In the genomic region with DNA sequence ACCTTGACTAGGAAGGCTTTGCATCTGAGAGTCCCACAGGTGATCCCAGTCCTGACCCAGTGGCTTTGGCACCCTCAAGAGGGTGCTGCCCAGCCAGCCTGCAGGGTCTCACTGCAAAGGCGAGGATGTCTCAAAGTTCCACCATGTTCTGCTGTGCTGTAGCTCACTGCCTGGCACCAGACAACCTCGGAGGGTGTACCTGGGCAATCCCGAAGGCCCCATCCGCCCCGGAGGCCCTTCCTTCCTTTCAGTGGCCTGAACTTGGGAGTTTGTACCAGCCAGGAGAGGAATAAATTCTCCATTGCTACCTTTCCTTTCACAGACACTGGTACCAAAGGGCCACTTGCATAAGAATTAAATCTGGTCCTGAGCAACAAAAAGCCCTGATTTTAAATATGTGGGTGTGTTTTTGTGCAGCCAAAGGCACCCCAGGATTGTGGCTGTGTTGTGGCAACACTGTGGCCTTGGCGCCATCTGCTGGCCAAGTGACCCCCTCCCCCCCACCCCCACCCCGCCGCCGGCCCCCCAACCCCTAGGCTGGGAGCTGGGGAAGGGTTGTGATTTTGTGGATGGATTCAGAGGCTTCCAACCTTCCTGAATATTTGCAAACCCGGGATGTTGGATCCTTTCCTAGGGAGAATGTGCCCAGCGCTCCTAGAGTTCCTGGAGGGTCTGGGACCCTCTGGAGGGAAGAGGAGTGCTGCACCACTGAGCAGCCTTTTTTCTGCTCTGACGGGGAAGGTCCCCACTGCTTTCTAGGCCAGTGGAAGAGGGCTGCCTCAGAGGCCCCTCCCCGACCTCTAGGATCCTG, we compare ENCODE assay signal across 8 cellular contexts. TPM values are rescaled to one million over a fixed set of nuclear protein-coding genes. Genes with fewer than 3 reads are reported as not detected.
A peak's percentile ranks its signal among the peaks of the same experiment; 100 is the strongest.
DNase-seq lines count a peak whose midpoint lies in the region; ATAC-seq and TF ChIP-seq lines count a peak whose summit lies in the region.

No MANE protein-coding gene starts in this region.

- H3K27me3 Mint-ChIP-seq in HFFc6 (ENCODE audit: insufficient read depth): peaks cover 3% of the 10 kb centered on the region
- peaks cover 6% of the 10 kb centered on the region for H3K27me3 Mint-ChIP-seq in activated T-cell treated with anti-CD3 and anti-CD28 coated beads, Interleukin-2, amount 50 U/mL, for 4 hours (ENCODE audit: low read depth)

- intact Hi-C loops in PC-9 (cut with micrococcal nuclease; ENCODE audit: unreplicated experiment): no loop called here

- H3K4me2 ChIP-seq in PC-9: no peak overlapping the region

- peaks cover 8% of the 10 kb centered on the region; the same call in 1 of the 2 replicates for H3K4me1 Mint-ChIP-seq in HFFc6 (ENCODE audit: low read depth)
- H3K4me1 Mint-ChIP-seq in activated T-cell treated with anti-CD3 and anti-CD28 coated beads, Interleukin-2, amount 50 U/mL, for 4 hours (ENCODE audit: low read depth): no peaks in the 10 kb centered on the region

- CTCF ChIA-PET in PC-9 (lab: Charles Lee): interaction anchor here (0.6 kb wide), 2 partner anchors 357 to 383 kb away, joined by 4 to 6 read pairs; no protein-coding TSS in a partner anchor

- TF ChIP-seq CTCF in HFFc6 (IDR thresholded peaks at IDR 0.05): peak; percentile 80
- no peak; the same call in 1 of the 2 replicates for TF ChIP-seq CTCF in PC-9 (conservative IDR thresholded peaks at IDR 0.05)

- H3K27me3 ChIP-seq in PC-9 (ENCODE audit: insufficient read depth, low read depth): no peaks in the 10 kb centered on the region

- H3K4me1 ChIP-seq in PC-9 (replicated peaks; ENCODE audit: insufficient read depth): no peaks in the 10 kb centered on the region

- POLR2A ChIA-PET in PC-9 (lab: Charles Lee; ENCODE audit: unreplicated experiment): interaction anchor here (0.7 kb wide), 1 partner anchor 283 kb away, joined by 7 read pairs; no protein-coding TSS in a partner anchor

- DNase-seq in AG20443 (ENCODE audit: low spot score): peak; percentile 65
- DNase-seq in HFFc6: peak; percentile 16
- DNase-seq in activated T-cell treated with anti-CD3 and anti-CD28 coated beads, Interleukin-2, amount 50 U/mL, for 4 hours: peak; percentile 14
- peak; percentile 83 for DNase-seq in iPS-NIHi11 (ENCODE audit: low spot score)
- DNase-seq in PC-9: no peak
- no peak for DNase-seq in SKM-1 (lab: John Stamatoyannopoulos, UW; ENCODE audit: unreplicated experiment)

- H3K9me3 ChIP-seq in PC-9 (ENCODE audit: insufficient read depth, low read depth): no peaks in the 10 kb centered on the region

- no peak overlapping the region for H3K4me3 Mint-ChIP-seq in HFFc6
- H3K4me3 Mint-ChIP-seq in activated T-cell treated with anti-CD3 and anti-CD28 coated beads, Interleukin-2, amount 50 U/mL, for 4 hours: no peak overlapping the region

- H3K27ac Mint-ChIP-seq in HFFc6: no peak overlapping the region

- no peaks in the 10 kb centered on the region for H4K20me1 ChIP-seq in PC-9 (ENCODE audit: insufficient read depth)

- H3K36me3 ChIP-seq in PC-9 (ENCODE audit: low read depth): no peaks in the 10 kb centered on the region

- no peaks in the 10 kb centered on the region for H3K9me2 ChIP-seq in PC-9 (ENCODE audit: insufficient read depth)

- no peak overlapping the region for H3K4me3 ChIP-seq in PC-9

- no peaks in the 10 kb centered on the region for H3K9me3 Mint-ChIP-seq in HFFc6
- no peaks in the 10 kb centered on the region for H3K9me3 Mint-ChIP-seq in activated T-cell treated with anti-CD3 and anti-CD28 coated beads, Interleukin-2, amount 50 U/mL, for 4 hours

- BruUV-seq in PC-9 (replicated peaks; lab: Mats Ljungman, UMichigan): no TSS peak

- no peaks in the 10 kb centered on the region for H3F3A ChIP-seq in PC-9 (ENCODE audit: insufficient read depth, low read depth)

- no peak overlapping the region for H3K27ac ChIP-seq in PC-9

- H2AFZ ChIP-seq in PC-9: no peak overlapping the region

- H3K36me3 Mint-ChIP-seq in HFFc6 (ENCODE audit: low read depth): no peaks in the 10 kb centered on the region
- H3K36me3 Mint-ChIP-seq in activated T-cell treated with anti-CD3 and anti-CD28 coated beads, Interleukin-2, amount 50 U/mL, for 4 hours (ENCODE audit: insufficient read depth): no peaks in the 10 kb centered on the region

- H3K79me2 ChIP-seq in PC-9 (ENCODE audit: low read depth): no peaks in the 10 kb centered on the region

- ATAC-seq in activated T-cell treated with anti-CD3 and anti-CD28 coated beads, Interleukin-2, amount 50 U/mL, for 4 hours: peak; percentile 38 to 63
- no peak for ATAC-seq in HG03460 (IDR thresholded peaks at IDR 0.05; ENCODE audit: unreplicated experiment)
- ATAC-seq in GM21423 (IDR thresholded peaks at IDR 0.05; ENCODE audit: unreplicated experiment): no peak

RNA-seq across cellular contexts. Expression of a gene that starts 9.7 kb away (rescaled TPM):
- total RNA-seq in HFFc6 (2021; fragmentation: NEBNext Ultra II Directional; extraction: Animal tissue kit (Norgen Biotek cat#: 25700)): 10 to 100 TPM; 43.1 to 50.0 (median 48.6) TPM
- 10 to 100 TPM; 34.9 to 44.8 (median 42.2) TPM for total RNA-seq in activated T-cell treated with anti-CD3 and anti-CD28 coated beads, Interleukin-2, amount 50 U/mL, for 4 hours
- 36.9 and 38.9 TPM in 2 replicates for total RNA-seq in PC-9 (2021)

Comparison
In these comparisons a context has a peak if more than half of its experiments do, and no peak if none do; other contexts are left out.
1. DNase-seq: peak in AG20443 (single experiment), HFFc6 (single experiment), activated T-cell treated with anti-CD3 and anti-CD28 coated beads, Interleukin-2, amount 50 U/mL, for 4 hours (single experiment) and iPS-NIHi11 (single experiment); none in PC-9 (0 of 2) and SKM-1 (single experiment).
2. ATAC-seq: peak in activated T-cell treated with anti-CD3 and anti-CD28 coated beads, Interleukin-2, amount 50 U/mL, for 4 hours (2 of 2); none in HG03460 (single experiment) and GM21423 (single experiment).